ENCODE assay signal across 16 cellular contexts in the genomic region with DNA sequence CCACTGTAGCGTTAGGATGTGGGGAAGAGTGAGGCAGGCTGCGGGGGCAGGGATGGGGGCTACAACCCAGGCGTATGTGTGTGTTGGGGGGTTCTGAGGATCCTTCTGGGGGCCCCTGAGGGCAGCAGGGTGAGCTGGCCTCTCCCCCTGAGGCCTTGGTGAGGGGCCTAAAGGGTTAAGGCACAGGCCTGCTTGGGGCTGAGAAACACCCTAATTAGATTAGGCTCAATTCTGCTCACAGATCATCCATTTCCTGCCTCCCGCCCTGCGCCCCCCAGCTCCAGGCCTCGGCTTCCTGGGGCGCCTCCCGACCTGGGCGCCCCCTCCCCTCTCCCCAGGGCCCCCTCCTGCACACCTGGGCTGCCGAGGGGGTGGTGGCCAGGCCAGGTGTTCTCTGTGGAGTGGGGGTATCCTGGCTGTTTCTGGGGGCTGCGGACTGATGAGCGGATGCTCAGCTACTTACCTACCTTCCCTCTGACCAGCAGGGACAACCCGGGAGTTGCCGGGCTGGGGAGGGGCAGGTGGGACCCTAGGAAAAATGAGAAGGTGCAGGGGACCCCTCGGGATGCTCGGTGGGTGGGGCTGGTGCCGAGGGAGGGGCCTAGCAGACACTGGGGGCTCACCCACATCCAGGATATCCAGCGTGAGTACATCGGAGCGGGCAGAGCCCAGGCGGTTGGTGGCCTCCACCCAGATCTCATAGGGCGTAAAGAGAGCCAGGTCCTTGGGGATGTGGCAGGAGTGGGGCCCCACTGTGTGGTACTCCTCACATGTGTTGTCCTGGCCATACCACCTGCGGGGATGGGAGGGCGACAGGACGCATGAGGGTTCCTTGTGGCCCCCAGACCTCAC. TPM values are rescaled to one million over a fixed set of nuclear protein-coding genes. Genes with fewer than 3 reads are reported as not detected.
"Had no signal": no experiment of that assay in that cellular context is flagged by ENCODE, and none has a peak within 500 bp of the region (broad histone marks: within the 10 kb centered on the region; RNA-seq: fewer than 3 reads in every experiment).

No MANE protein-coding gene starts in this region.

- H3K27ac ChIP-seq: foreskin keratinocyte, psoas muscle, sigmoid colon, spleen, stomach, testis had no signal

- H3K4me3 Mint-ChIP-seq: activated naive CD8-positive, alpha-beta T cell treated with anti-CD3 and anti-CD28 coated beads, Interleukin-2, amount 10 ng/mL, durations not matched to agents 7 days and 5 days; activated T-helper 1 cell treated with anti-CD3 and anti-CD28 coated beads, Interleukin-12 subunit alpha, Interleukin-12 subunit beta, Interleukin-2, Interleukin-4 antibody, amounts not matched to agents 30 ng/mL and 10 ng/mL and 1 ng/mL, durations not matched to agents 14 hours and 24 hours and 36 hours; brain; natural killer cell treated with Interleukin-12 subunit alpha and Interleukin-12 subunit beta and Interleukin-15 and Interleukin-18, amount 100 ng/mL, for 72 hours had no signal

- H3K27me3 ChIP-seq: testis had no signal

- H3K36me3 Mint-ChIP-seq: activated naive CD8-positive, alpha-beta T cell treated with anti-CD3 and anti-CD28 coated beads, Interleukin-2, amount 10 ng/mL, durations not matched to agents 7 days and 5 days; brain; natural killer cell treated with Interleukin-12 subunit alpha and Interleukin-12 subunit beta and Interleukin-15 and Interleukin-18, amount 100 ng/mL, for 72 hours had no signal

- DNase-seq: activated CD4-positive, alpha-beta T cell treated with anti-CD3 and anti-CD28 coated beads, Interleukin-2, amount 50 U/mL, for 1 hour; activated CD4-positive, CD25-positive, alpha-beta regulatory T cell; activated CD8-positive, alpha-beta memory T cell treated with anti-CD3 and anti-CD28 coated beads for 24 hours; activated naive CD8-positive, alpha-beta T cell treated with anti-CD3 and anti-CD28 coated beads, Interleukin-2, amount 10 ng/mL, durations not matched to agents 7 days and 5 days; cortex of kidney; effector CD4-positive, alpha-beta T cell; foreskin keratinocyte; psoas muscle; sigmoid colon; spleen; stomach; testis had no signal

- H3K9me3 Mint-ChIP-seq: activated naive CD8-positive, alpha-beta T cell treated with anti-CD3 and anti-CD28 coated beads, Interleukin-2, amount 10 ng/mL, durations not matched to agents 7 days and 5 days; activated T-helper 1 cell treated with anti-CD3 and anti-CD28 coated beads, Interleukin-12 subunit alpha, Interleukin-12 subunit beta, Interleukin-2, Interleukin-4 antibody, amounts not matched to agents 30 ng/mL and 10 ng/mL and 1 ng/mL, durations not matched to agents 14 hours and 24 hours and 36 hours; brain; natural killer cell treated with Interleukin-12 subunit alpha and Interleukin-12 subunit beta and Interleukin-15 and Interleukin-18, amount 100 ng/mL, for 72 hours had no signal

- H3K9me3 ChIP-seq: psoas muscle, sigmoid colon, spleen, stomach, testis had no signal

- H3K27ac Mint-ChIP-seq: activated naive CD8-positive, alpha-beta T cell treated with anti-CD3 and anti-CD28 coated beads, Interleukin-2, amount 10 ng/mL, durations not matched to agents 7 days and 5 days; activated T-helper 1 cell treated with anti-CD3 and anti-CD28 coated beads, Interleukin-12 subunit alpha, Interleukin-12 subunit beta, Interleukin-2, Interleukin-4 antibody, amounts not matched to agents 30 ng/mL and 10 ng/mL and 1 ng/mL, durations not matched to agents 14 hours and 24 hours and 36 hours; brain; natural killer cell treated with Interleukin-12 subunit alpha and Interleukin-12 subunit beta and Interleukin-15 and Interleukin-18, amount 100 ng/mL, for 72 hours had no signal

- H3K36me3 ChIP-seq: sigmoid colon, spleen, stomach had no signal

- H3K4me3 ChIP-seq: psoas muscle, sigmoid colon, spleen, stomach, testis had no signal

- H3K4me1 ChIP-seq: foreskin keratinocyte had no signal

RNA-seq across cellular contexts. Expression of a gene that starts 8.6 kb away (rescaled TPM):
- total RNA-seq: activated naive CD8-positive, alpha-beta T cell treated with anti-CD3 and anti-CD28 coated beads, Interleukin-2, amount 10 ng/mL, durations not matched to agents 7 days and 5 days; activated T-helper 1 cell treated with anti-CD3 and anti-CD28 coated beads, Interleukin-12 subunit alpha, Interleukin-12 subunit beta, Interleukin-2, Interleukin-4 antibody, amounts not matched to agents 30 ng/mL and 10 ng/mL and 1 ng/mL, durations not matched to agents 14 hours and 24 hours and 36 hours; natural killer cell treated with Interleukin-12 subunit alpha and Interleukin-12 subunit beta and Interleukin-15 and Interleukin-18, amount 100 ng/mL, for 72 hours; T-helper 2 cell treated with Interferon-gamma antibody and Interleukin-4, amounts not matched to agents 100 ng/mL and 5 ng/mL, for 36 hours had no signal

RNA-seq across cellular contexts. Expression of a gene that starts 14.6 kb away (rescaled TPM):
- total RNA-seq: foreskin keratinocyte; natural killer cell treated with Interleukin-12 subunit alpha and Interleukin-12 subunit beta and Interleukin-15 and Interleukin-18, amount 100 ng/mL, for 72 hours; T-helper 2 cell treated with Interferon-gamma antibody and Interleukin-4, amounts not matched to agents 100 ng/mL and 5 ng/mL, for 36 hours had no signal
- polyA plus RNA-seq: foreskin keratinocyte had no signal
